ENCODE assay signal across 34 cellular contexts in genomic region chr1:165688046-165688445, GRCh38.
"Had no signal": no experiment of that assay in that cellular context is flagged by ENCODE, and none has a peak within 500 bp of the region (broad histone marks: within the 10 kb centered on the region; RNA-seq: fewer than 3 reads in every experiment).

No MANE protein-coding gene starts in this region.

- H3K4me2 ChIP-seq: SK-N-SH had no signal

- H3K36me3 ChIP-seq: cardiac muscle cell had no signal

- H3K9ac ChIP-seq: SK-N-SH had no signal

- H3K9me3 ChIP-seq: ascending aorta, Peyer's patch, SJSA1, SK-N-SH had no signal

- H3K27ac Mint-ChIP-seq: activated CD4-positive, alpha-beta T cell treated with anti-CD3 and anti-CD28 coated beads, Interleukin-2, amount 10 ng/mL, durations not matched to agents 7 days and 5 days; activated naive CD4-positive, alpha-beta T cell treated with anti-CD3 and anti-CD28 coated beads for 36 hours; activated naive CD8-positive, alpha-beta T cell treated with anti-CD3 and anti-CD28 coated beads for 36 hours; T-helper 1 cell treated with Interleukin-12 subunit alpha and Interleukin-12 subunit beta and Interleukin-4 antibody, amounts not matched to agents 30 μg/mL and 1 μg/mL, for 36 hours; WTC11 had no signal

- H3K27ac ChIP-seq: ascending aorta, cardiac muscle cell, Peyer's patch, SJSA1 had no signal

- H3K27me3 Mint-ChIP-seq: activated CD4-positive, alpha-beta T cell treated with anti-CD3 and anti-CD28 coated beads for 36 hours; activated CD4-positive, alpha-beta T cell treated with anti-CD3 and anti-CD28 coated beads, Interleukin-2, amount 10 ng/mL, durations not matched to agents 7 days and 5 days; activated naive CD8-positive, alpha-beta T cell treated with anti-CD3 and anti-CD28 coated beads for 36 hours had no signal

- ATAC-seq: activated CD4-positive, alpha-beta T cell treated with anti-CD3 and anti-CD28 coated beads for 36 hours; activated CD4-positive, CD25-positive, alpha-beta regulatory T cell treated with anti-CD3 and anti-CD28 coated beads, Interleukin-2, amount 50 U/mL, for 24 hours; activated CD8-positive, alpha-beta T cell treated with anti-CD3 and anti-CD28 coated beads, Interleukin-2, amount 10 ng/mL, durations not matched to agents 7 days and 5 days; K562; PC-3; WTC11 had no signal

- H3K27me3 ChIP-seq: ascending aorta, cardiac muscle cell, Peyer's patch, SJSA1 had no signal

- H3K4me3 ChIP-seq: ascending aorta, cardiac muscle cell, K562, Peyer's patch, SJSA1 had no signal

- H3K4me1 ChIP-seq: ascending aorta, Peyer's patch, SJSA1 had no signal

- DNase-seq: activated CD4-positive, alpha-beta T cell treated with anti-CD3 and anti-CD28 coated beads for 36 hours; activated CD4-positive, alpha-beta T cell treated with anti-CD3 and anti-CD28 coated beads, Interleukin-2, amount 10 ng/mL, durations not matched to agents 7 days and 5 days; activated CD4-positive, alpha-beta T cell treated with anti-CD3 and anti-CD28 coated beads, Interleukin-2, amount 50 U/mL, for 48 hours; activated CD8-positive, alpha-beta memory T cell treated with anti-CD3 and anti-CD28 coated beads, Interleukin-2, amount 50 U/mL, for 4 hours; activated CD8-positive, alpha-beta T cell treated with anti-CD3 and anti-CD28 coated beads, Interleukin-2, amount 10 ng/mL, durations not matched to agents 7 days and 5 days; activated gamma-delta T cell treated with Interleukin-2 at 50 U/mL for 16 hours; activated naive CD4-positive, alpha-beta T cell treated with anti-CD3 and anti-CD28 coated beads for 36 hours; activated naive CD8-positive, alpha-beta T cell treated with anti-CD3 and anti-CD28 coated beads for 36 hours; activated T-cell treated with anti-CD3 and anti-CD28 coated beads for 4 hours; amygdala; IMR-90; NCI-H1092 treated with DMSO at 0.1 percent for 48 hours; NCI-H1417 treated with DMSO at 0.1 percent for 48 hours; NCI-H187 treated with DMSO at 0.1 percent for 48 hours; NCI-H2081; NCI-H2171 treated with DMSO at 0.1 percent for 48 hours; NCI-H226; NCI-H446 treated with DMSO at 0.1 percent for 48 hours; NCI-H524 treated with DMSO at 0.1 percent for 48 hours; NK-92 treated with Interleukin-12 subunit alpha and Interleukin-12 subunit beta, amount 100 ng/mL, for 24 hours; PC-3; Peyer's patch; RPMI8226; SHP77 treated with DMSO at 0.1 percent for 48 hours; SK-N-SH had no signal

- H3K4me3 Mint-ChIP-seq: activated CD4-positive, alpha-beta T cell treated with anti-CD3 and anti-CD28 coated beads for 36 hours; activated CD4-positive, alpha-beta T cell treated with anti-CD3 and anti-CD28 coated beads, Interleukin-2, amount 10 ng/mL, durations not matched to agents 7 days and 5 days; activated CD8-positive, alpha-beta T cell treated with anti-CD3 and anti-CD28 coated beads, Interleukin-2, amount 10 ng/mL, durations not matched to agents 7 days and 5 days; activated naive CD4-positive, alpha-beta T cell treated with anti-CD3 and anti-CD28 coated beads for 36 hours; activated naive CD8-positive, alpha-beta T cell treated with anti-CD3 and anti-CD28 coated beads for 36 hours; activated T-helper 1 cell treated with anti-CD3 and anti-CD28 coated beads, Interleukin-12 subunit alpha, Interleukin-12 subunit beta, Interleukin-2, Interleukin-4 antibody, amounts not matched to agents 30 ng/mL and 10 ng/mL and 1 ng/mL, durations not matched to agents 14 hours and 24 hours and 36 hours; T-helper 1 cell treated with Interleukin-12 subunit alpha and Interleukin-12 subunit beta and Interleukin-4 antibody, amounts not matched to agents 30 μg/mL and 1 μg/mL, for 36 hours; T-helper 2 cell treated with Interferon-gamma antibody and Interleukin-4, amounts not matched to agents 5 μg/mL and 100 μg/mL, for 36 hours; WTC11 had no signal
